Comparison of ENCODE assay signal across 1 cellular context in the genomic region with DNA sequence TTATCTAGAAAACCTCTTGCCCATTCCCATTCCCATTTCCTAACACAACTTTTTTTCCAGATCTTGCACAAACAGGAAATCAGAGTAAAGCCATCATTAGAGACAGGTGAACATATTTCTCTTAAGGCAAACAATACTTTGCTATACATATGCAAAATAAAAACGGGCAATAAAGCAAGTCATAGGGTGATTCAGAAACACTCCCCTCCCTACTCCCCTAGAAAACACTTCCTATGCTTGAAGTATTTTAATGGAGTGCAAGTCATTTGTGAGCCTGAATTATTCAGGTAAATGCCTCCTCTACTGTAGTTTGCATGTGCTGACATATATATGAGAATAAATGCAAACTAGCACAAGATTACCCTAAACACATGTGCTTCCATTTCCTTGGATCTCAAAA.
TF ChIP-seq lines count a peak whose summit lies in the region.

No MANE protein-coding gene starts in this region.

TF ChIP-seq in HCT116, 20 proteins besides CTCF, POLR2A, EP300 and RAD21 (continued from another document):
- TF ChIP-seq, protein P1, sequence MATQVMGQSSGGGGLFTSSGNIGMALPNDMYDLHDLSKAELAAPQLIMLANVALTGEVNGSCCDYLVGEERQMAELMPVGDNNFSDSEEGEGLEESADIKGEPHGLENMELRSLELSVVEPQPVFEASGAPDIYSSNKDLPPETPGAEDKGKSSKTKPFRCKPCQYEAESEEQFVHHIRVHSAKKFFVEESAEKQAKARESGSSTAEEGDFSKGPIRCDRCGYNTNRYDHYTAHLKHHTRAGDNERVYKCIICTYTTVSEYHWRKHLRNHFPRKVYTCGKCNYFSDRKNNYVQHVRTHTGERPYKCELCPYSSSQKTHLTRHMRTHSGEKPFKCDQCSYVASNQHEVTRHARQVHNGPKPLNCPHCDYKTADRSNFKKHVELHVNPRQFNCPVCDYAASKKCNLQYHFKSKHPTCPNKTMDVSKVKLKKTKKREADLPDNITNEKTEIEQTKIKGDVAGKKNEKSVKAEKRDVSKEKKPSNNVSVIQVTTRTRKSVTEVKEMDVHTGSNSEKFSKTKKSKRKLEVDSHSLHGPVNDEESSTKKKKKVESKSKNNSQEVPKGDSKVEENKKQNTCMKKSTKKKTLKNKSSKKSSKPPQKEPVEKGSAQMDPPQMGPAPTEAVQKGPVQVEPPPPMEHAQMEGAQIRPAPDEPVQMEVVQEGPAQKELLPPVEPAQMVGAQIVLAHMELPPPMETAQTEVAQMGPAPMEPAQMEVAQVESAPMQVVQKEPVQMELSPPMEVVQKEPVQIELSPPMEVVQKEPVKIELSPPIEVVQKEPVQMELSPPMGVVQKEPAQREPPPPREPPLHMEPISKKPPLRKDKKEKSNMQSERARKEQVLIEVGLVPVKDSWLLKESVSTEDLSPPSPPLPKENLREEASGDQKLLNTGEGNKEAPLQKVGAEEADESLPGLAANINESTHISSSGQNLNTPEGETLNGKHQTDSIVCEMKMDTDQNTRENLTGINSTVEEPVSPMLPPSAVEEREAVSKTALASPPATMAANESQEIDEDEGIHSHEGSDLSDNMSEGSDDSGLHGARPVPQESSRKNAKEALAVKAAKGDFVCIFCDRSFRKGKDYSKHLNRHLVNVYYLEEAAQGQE (IDR thresholded peaks at IDR 0.05; ENCODE audit: low read depth) = no peak
- no peak for TF ChIP-seq EZH2 (IDR thresholded peaks at IDR 0.05)
- TF ChIP-seq YY1 (IDR thresholded peaks at IDR 0.05; ENCODE audit: extremely low read depth, insufficient replicate concordance, low read depth, low read length) = no peak
TF ChIP-seq in HCT116: peak in this region for 0.
